ENCODE assay signal across 8 cellular contexts in genomic region chr6:64280569-64280968, GRCh38.
DNase-seq lines count a peak whose midpoint lies in the region; ATAC-seq and TF ChIP-seq lines count a peak whose summit lies in the region.

No MANE protein-coding gene starts in this region.

- CTCF ChIA-PET in RWPE1 (lab: Yijun Ruan, JAX): interaction anchor here (0.6 kb wide), 3 partner anchors 18 to 1110 kb away, joined by 3 to 5 read pairs (median 3); no protein-coding TSS in a partner anchor

- no peaks in the 10 kb centered on the region for H3K9me3 ChIP-seq in hepatocyte (ENCODE audit: low read depth)

- no peaks in the 10 kb centered on the region for H3K27me3 ChIP-seq in hepatocyte

- DNase-seq in AML-193 (lab: John Stamatoyannopoulos, UW) (peak; percentile 13), HPDE6-E6E7 (ENCODE audit: extremely low spot score) (peak; percentile 2), RWPE1 (ENCODE audit: low spot score) (peak; percentile 8), hepatocyte (ENCODE audit: low spot score) (peak; percentile 30)
- no peak for DNase-seq in activated T-cell treated with anti-CD3 and anti-CD28 coated beads, Interleukin-2, amount 50 U/mL, for 4 hours

- no peak overlapping the region for H3K4me3 Mint-ChIP-seq in activated T-cell treated with anti-CD3 and anti-CD28 coated beads, Interleukin-2, amount 50 U/mL, for 4 hours

- WGBS in hepatocyte (ENCODE audit: low lambda C conversion rate, missing lambda C conversion rate): 84% methylated on average over 1 of the region's 1 CpG

- POLR2A ChIA-PET in RWPE1 (lab: Yijun Ruan, JAX; ENCODE audit: low non-redundant PET): no interaction called here

- no peaks in the 10 kb centered on the region for H3K4me1 Mint-ChIP-seq in activated T-cell treated with anti-CD3 and anti-CD28 coated beads, Interleukin-2, amount 50 U/mL, for 4 hours (ENCODE audit: low read depth)

- no peaks in the 10 kb centered on the region for H3K36me3 Mint-ChIP-seq in activated T-cell treated with anti-CD3 and anti-CD28 coated beads, Interleukin-2, amount 50 U/mL, for 4 hours (ENCODE audit: insufficient read depth)

- no peaks in the 10 kb centered on the region for H3K9me2 ChIP-seq in hepatocyte (replicated peaks; ENCODE audit: insufficient read depth)

- no peaks in the 10 kb centered on the region for H3K27me3 Mint-ChIP-seq in activated T-cell treated with anti-CD3 and anti-CD28 coated beads, Interleukin-2, amount 50 U/mL, for 4 hours (ENCODE audit: low read depth)

- no peak for ATAC-seq in GM19023 (IDR thresholded peaks at IDR 0.05; ENCODE audit: unreplicated experiment)
- ATAC-seq in activated T-cell treated with anti-CD3 and anti-CD28 coated beads, Interleukin-2, amount 50 U/mL, for 4 hours: no peak
- ATAC-seq in GM18870 (IDR thresholded peaks at IDR 0.05; ENCODE audit: unreplicated experiment): no peak
- ATAC-seq in GM19467 (IDR thresholded peaks at IDR 0.05; ENCODE audit: unreplicated experiment): no peak

- H2AFZ ChIP-seq in hepatocyte: no peak overlapping the region

- no peak overlapping the region for H3K27ac ChIP-seq in RWPE1
- no peak overlapping the region for H3K27ac ChIP-seq in hepatocyte

- H3K9me3 Mint-ChIP-seq in activated T-cell treated with anti-CD3 and anti-CD28 coated beads, Interleukin-2, amount 50 U/mL, for 4 hours: peaks cover 8% of the 10 kb centered on the region

- TF ChIP-seq CTCF in RWPE1 (conservative IDR thresholded peaks at IDR 0.05; ENCODE audit: low read depth) (peak; percentile 28; the same call in 1 of the 2 replicates), hepatocyte (IDR thresholded peaks at IDR 0.05; ENCODE audit: poor library complexity) (peak; percentile 63)

- H3K4me1 ChIP-seq in hepatocyte (ENCODE audit: insufficient read depth): peaks cover 2% of the 10 kb centered on the region

- H3K4me3 ChIP-seq in hepatocyte: no peak overlapping the region

- no peaks in the 10 kb centered on the region for H3K36me3 ChIP-seq in hepatocyte (replicated peaks; ENCODE audit: insufficient read depth, low read depth)

- no peak overlapping the region for H3K4me2 ChIP-seq in hepatocyte

- no peaks in the 10 kb centered on the region for H3K79me2 ChIP-seq in hepatocyte

- H4K20me1 ChIP-seq in hepatocyte (ENCODE audit: insufficient read depth, poor library complexity, severe bottlenecking): no peaks in the 10 kb centered on the region
